ENCODE assay signal across 8 cellular contexts in genomic region chr5:131488463-131488862, GRCh38.
DNase-seq lines count a peak whose midpoint lies in the region; ATAC-seq and TF ChIP-seq lines count a peak whose summit lies in the region.

No MANE protein-coding gene starts in this region.

- TF ChIP-seq CTCF in CD14-positive monocyte (IDR thresholded peaks at IDR 0.05) (no peak), ascending aorta (IDR thresholded peaks at IDR 0.05) (no peak)

- H3K4me3 Mint-ChIP-seq in CD14-positive monocyte: no peak overlapping the region

- peak overlapping the region; percentile 34 to 62 for H3K27ac ChIP-seq in ascending aorta

- no peak for DNase-seq in CD14-positive monocyte (ENCODE audit: low spot score)
- DNase-seq in ascending aorta (ENCODE audit: low spot score in 2 of 2): no peak
- no peak for DNase-seq in NCI-H1048 (lab: John Stamatoyannopoulos, UW)
- no peak for DNase-seq in NCI-H524 treated with DMSO at 0.1 percent for 48 hours (lab: John Stamatoyannopoulos, UW)
- DNase-seq in left ventricle myocardium superior: no peak
- DNase-seq in GF-D8 (lab: John Stamatoyannopoulos, UW): no peak

- peaks cover 0 to 6% of the 10 kb centered on the region in 2 donors for H3K36me3 ChIP-seq in ascending aorta

- H3K36me3 Mint-ChIP-seq in CD14-positive monocyte: peaks cover 28 to 38% of the 10 kb centered on the region in 2 donors

- H3K4me1 ChIP-seq in ascending aorta: peaks cover 5 to 6% of the 10 kb centered on the region in 2 donors

- intact Hi-C loops in CD14-positive monocyte (cut with micrococcal nuclease): loop anchor here in 1 of 2 donors (10.0 kb wide), 1 partner anchor 46 kb away; no protein-coding TSS in a partner anchor
- intact Hi-C loops in ascending aorta (cut with DNase I): no loop called here
- intact Hi-C loops in left ventricle myocardium superior (cut with micrococcal nuclease): no loop called here

- peaks cover 18% of the 10 kb centered on the region for H3K4me1 Mint-ChIP-seq in CD14-positive monocyte

- no peaks in the 10 kb centered on the region for H3K27me3 ChIP-seq in ascending aorta

- no peaks in the 10 kb centered on the region for H3K9me3 ChIP-seq in ascending aorta

- H3K9me3 Mint-ChIP-seq in CD14-positive monocyte: peaks cover 0 to 4% (median 0%) of the 10 kb centered on the region in 7 donors

- H3K27ac Mint-ChIP-seq in CD14-positive monocyte: peak overlapping the region; percentile 72 to 89 (median 80)

- ATAC-seq in GM19351 (IDR thresholded peaks at IDR 0.05; ENCODE audit: unreplicated experiment) (peak; percentile 93), HG03175 (IDR thresholded peaks at IDR 0.05; ENCODE audit: unreplicated experiment) (peak; percentile 92), left ventricle myocardium superior (no peak)

- H3K27me3 Mint-ChIP-seq in CD14-positive monocyte (ENCODE audit: low read depth in 3 of 3): no peaks in the 10 kb centered on the region

- no peak overlapping the region for H3K4me3 ChIP-seq in ascending aorta
